1 cellular context compared by ENCODE assay signal in genomic region chr6:116323863-116324262, GRCh38.
TF ChIP-seq lines count a peak whose summit lies in the region.

No MANE protein-coding gene starts in this region.

TF ChIP-seq in H1, 55 proteins besides CTCF, POLR2A, EP300 and RAD21:
- TF ChIP-seq BCL11A (IDR thresholded peaks at IDR 0.05; ENCODE audit: low read depth in 2 of 2, low read length in 2 of 2) (no peak), KDM4A (IDR thresholded peaks at IDR 0.05; ENCODE audit: low read depth, low read length, severe bottlenecking) (no peak), CHD2 (IDR thresholded peaks at IDR 0.05; ENCODE audit: low read length) (no peak), JUN (IDR thresholded peaks at IDR 0.05; ENCODE audit: low read depth, low read length) (no peak), SP4 (IDR thresholded peaks at IDR 0.05; ENCODE audit: low read length) (no peak), TCF12 (IDR thresholded peaks at IDR 0.05; ENCODE audit: low read depth, low read length) (peak; percentile 33; the same call in 1 of the 2 replicates), SP1 (IDR thresholded peaks at IDR 0.05; ENCODE audit: low read depth, low read length) (0 out of 2 replicates have a peak, but pooled peaks have one; percentile 40)
